Comparison of ENCODE assay signal across 10 cellular contexts in the genomic region with DNA sequence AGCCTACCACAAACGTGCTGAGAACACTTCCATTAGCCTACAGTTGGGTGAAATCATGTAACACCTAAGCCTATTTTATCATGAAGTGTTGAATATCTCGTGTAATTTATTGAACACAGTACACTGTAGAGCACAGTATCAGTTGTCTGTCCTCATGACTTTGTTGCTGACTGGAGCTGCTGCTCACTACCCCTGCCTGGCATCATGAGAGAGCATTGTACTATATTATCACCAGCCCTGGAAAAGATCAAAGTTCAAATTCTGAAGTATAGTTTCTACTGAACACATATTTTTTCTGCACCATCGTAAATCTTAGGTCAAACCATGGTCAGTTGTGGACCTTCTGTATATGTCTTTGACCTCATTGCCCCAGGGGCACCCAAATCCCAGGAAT.
A peak's percentile ranks its signal among the peaks of the same experiment; 100 is the strongest.
DNase-seq lines count a peak whose midpoint lies in the region; ATAC-seq and TF ChIP-seq lines count a peak whose summit lies in the region.
"Had no signal": no experiment of that assay in that cellular context is flagged by ENCODE, and none has a peak within 500 bp of the region (broad histone marks: within the 10 kb centered on the region; RNA-seq: fewer than 3 reads in every experiment).

No MANE protein-coding gene starts in this region.

- H3K27ac ChIP-seq in left lung: peak overlapping the region; percentile 53 to 60

- CTCF ChIA-PET in Caco-2 (lab: Charles Lee): interaction anchor here (0.6 to 2.3 kb wide), 8 partner anchors 13 to 443 kb away, joined by 3 to 10 read pairs (median 4); a partner anchor contains a TSS

- POLR2A ChIA-PET in Caco-2 (lab: Charles Lee): interaction anchor here (0.6 kb wide), 1 partner anchor 443 kb away, joined by 11 read pairs; no protein-coding TSS in a partner anchor

- peak overlapping the region; percentile 53 for H3K9ac ChIP-seq in adipocyte (ENCODE audit: low read length)
- H3K9ac ChIP-seq in skeletal muscle satellite cell (ENCODE audit: low read depth, low read length): peak overlapping the region; percentile 59

- H3K9me3 ChIP-seq in Caco-2 (no peaks in the 10 kb centered on the region), adipocyte (ENCODE audit: control insufficient read depth, low read length) (no peaks in the 10 kb centered on the region), left lung (no peaks in the 10 kb centered on the region), skeletal muscle satellite cell (replicated peaks; ENCODE audit: low read length) (no peaks in the 10 kb centered on the region)

- H3K4me1 ChIP-seq in Caco-2 (peaks cover 47% of the 10 kb centered on the region), adipocyte (ENCODE audit: control insufficient read depth, insufficient read depth, low read length) (peaks cover 31% of the 10 kb centered on the region), left lung (peaks cover 14 to 18% of the 10 kb centered on the region in 2 donors), skeletal muscle satellite cell (ENCODE audit: control insufficient read depth, insufficient read depth, low read length) (peaks cover 38% of the 10 kb centered on the region)

- H3K27ac Mint-ChIP-seq in Caco-2 (ENCODE audit: unreplicated experiment): peak overlapping the region; percentile 75
- H3K27ac Mint-ChIP-seq: activated B cell treated with CpG ODN at 0.5 μM for 24 hours; stimulated activated memory B cell treated with anti-CD40 and anti-IgM and Interleukin-4, amounts not matched to agents 10 μg/mL and 1 μg/mL and 100 μg/mL, for 72 hours had no signal

- peak overlapping the region; percentile 41 for H3K4me3 Mint-ChIP-seq in Caco-2 (ENCODE audit: unreplicated experiment)
- H3K4me3 Mint-ChIP-seq: activated B cell treated with CpG ODN at 0.5 μM for 24 hours; stimulated activated memory B cell treated with anti-CD40 and anti-IgM and Interleukin-4, amounts not matched to agents 10 μg/mL and 1 μg/mL and 100 μg/mL, for 72 hours had no signal

- DNase-seq in Caco-2 (no peak), adipocyte (ENCODE audit: low read depth) (no peak), left lung (no peak), HPDE6-E6E7 (ENCODE audit: extremely low spot score) (no peak), NCI-H774 (lab: John Stamatoyannopoulos, UW) (no peak), NCI-H1092 treated with DMSO at 0.1 percent for 48 hours (lab: John Stamatoyannopoulos, UW) (no peak), inferior parietal cortex (ENCODE audit: extremely low spot score) (no peak)

- no peaks in the 10 kb centered on the region for H3K9me3 Mint-ChIP-seq in Caco-2 (ENCODE audit: unreplicated experiment)
- H3K9me3 Mint-ChIP-seq: activated B cell treated with CpG ODN at 0.5 μM for 24 hours; stimulated activated memory B cell treated with anti-CD40 and anti-IgM and Interleukin-4, amounts not matched to agents 10 μg/mL and 1 μg/mL and 100 μg/mL, for 72 hours had no signal

- peak overlapping the region; percentile 41 for H3K4me2 ChIP-seq in skeletal muscle satellite cell (ENCODE audit: low read length)

- H3K36me3 Mint-ChIP-seq in Caco-2 (ENCODE audit: insufficient read depth, unreplicated experiment): peaks cover 14% of the 10 kb centered on the region
- H3K36me3 Mint-ChIP-seq: stimulated activated memory B cell treated with anti-CD40 and anti-IgM and Interleukin-4, amounts not matched to agents 10 μg/mL and 1 μg/mL and 100 μg/mL, for 72 hours had no signal

- H3K4me3 ChIP-seq in Caco-2 (ENCODE audit: low read depth, low read length) (no peak overlapping the region), adipocyte (ENCODE audit: low read length) (peak overlapping the region; percentile 2), left lung (no peak overlapping the region), skeletal muscle satellite cell (ENCODE audit: low read length) (no peak overlapping the region)

- no peak for ATAC-seq in left lung
- ATAC-seq: stimulated activated memory B cell treated with anti-CD40 and anti-IgM and Interleukin-4, amounts not matched to agents 10 μg/mL and 1 μg/mL and 100 μg/mL, for 72 hours had no signal

- no peaks in the 10 kb centered on the region for H3K27me3 Mint-ChIP-seq in Caco-2 (ENCODE audit: insufficient read depth, unreplicated experiment)

- TF ChIP-seq CTCF in Caco-2 (IDR thresholded peaks at IDR 0.05; ENCODE audit: insufficient read depth in 1 of 2, low read depth in 1 of 2, low read length in 1 of 2, severe bottlenecking in 1 of 2, unreplicated experiment in 1 of 2) (no peak), left lung (IDR thresholded peaks at IDR 0.05) (no peak)

- peaks cover 53% of the 10 kb centered on the region for H3K4me1 Mint-ChIP-seq in Caco-2 (ENCODE audit: low read depth, unreplicated experiment)
- H3K4me1 Mint-ChIP-seq: stimulated activated memory B cell treated with anti-CD40 and anti-IgM and Interleukin-4, amounts not matched to agents 10 μg/mL and 1 μg/mL and 100 μg/mL, for 72 hours had no signal

- H3K36me3 ChIP-seq in Caco-2 (ENCODE audit: control insufficient read depth, insufficient read depth, low read length) (no peaks in the 10 kb centered on the region), adipocyte (ENCODE audit: control insufficient read depth, insufficient read depth, low read length, severe bottlenecking) (no peaks in the 10 kb centered on the region), left lung (no peaks in the 10 kb centered on the region), skeletal muscle satellite cell (ENCODE audit: insufficient read depth, low read length) (no peaks in the 10 kb centered on the region)

- BruUV-seq in Caco-2 (replicated peaks; lab: Mats Ljungman, UMichigan): no TSS peak

- intact Hi-C loops in Caco-2 (cut with micrococcal nuclease; ENCODE audit: unreplicated experiment) (loop anchor here (1.0 to 5.0 kb wide), 10 partner anchors 24 to 516 kb away; a partner anchor contains a TSS), left lung (cut with DNase I) (no loop called here)

- H3K27me3 ChIP-seq in Caco-2 (replicated peaks; ENCODE audit: control insufficient read depth, insufficient read depth, low read length) (no peaks in the 10 kb centered on the region), adipocyte (replicated peaks; ENCODE audit: control insufficient read depth, insufficient read depth, low read length) (no peaks in the 10 kb centered on the region), left lung (no peaks in the 10 kb centered on the region), skeletal muscle satellite cell (ENCODE audit: control insufficient read depth, insufficient read depth, low read length) (no peaks in the 10 kb centered on the region)
